Comparison of ENCODE assay signal across 21 cellular contexts in the genomic region with DNA sequence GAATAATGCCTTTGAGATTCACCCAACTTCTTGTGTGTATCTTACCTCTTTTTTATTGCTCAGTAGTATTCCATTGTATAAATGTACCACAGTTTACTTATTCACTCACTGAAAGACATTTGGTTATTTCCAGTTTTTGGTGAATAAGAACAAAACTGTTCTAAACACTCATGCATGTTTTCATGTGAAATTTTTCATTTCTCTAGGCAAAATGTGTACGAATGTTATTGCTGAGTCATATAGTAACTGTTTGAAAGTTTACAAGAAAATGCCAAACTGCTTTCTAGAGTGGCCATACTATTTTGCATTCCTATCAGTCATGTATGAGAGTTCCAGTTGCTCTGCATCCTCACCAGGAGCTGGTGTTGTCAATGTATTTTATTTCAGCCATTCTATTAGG.
"Had no signal": no experiment of that assay in that cellular context is flagged by ENCODE, and none has a peak within 500 bp of the region (broad histone marks: within the 10 kb centered on the region; RNA-seq: fewer than 3 reads in every experiment).

No MANE protein-coding gene starts in this region.

- DNase-seq: activated CD4-positive, alpha-beta memory T cell treated with anti-CD3 and anti-CD28 coated beads, Interleukin-2, amount 10 ng/mL, durations not matched to agents 7 days and 5 days; activated CD4-positive, alpha-beta T cell treated with anti-CD3 and anti-CD28 coated beads for 4 hours; activated naive CD4-positive, alpha-beta T cell treated with anti-CD3 and anti-CD28 coated beads, Interleukin-2, amount 10 ng/mL, durations not matched to agents 7 days and 5 days; activated naive CD8-positive, alpha-beta T cell treated with anti-CD3 and anti-CD28 coated beads, Interleukin-2, amount 50 U/mL, for 24 hours; anterior cingulate cortex; body of pancreas; foreskin keratinocyte; lower lobe of right lung; mesendoderm; mucosa of descending colon; nucleus accumbens; small intestine; stimulated activated CD4-positive, alpha-beta T cell treated with anti-CD3 and anti-CD28 coated beads, Interleukin-2, amount 100 ng/mL, for 24 hours; T1000; uterus had no signal

- H3K27ac ChIP-seq: body of pancreas, foreskin keratinocyte, lower lobe of right lung, uterus had no signal

- H3K9me3 Mint-ChIP-seq: activated naive CD4-positive, alpha-beta T cell treated with anti-CD3 and anti-CD28 coated beads, Interleukin-2, amount 10 ng/mL, durations not matched to agents 7 days and 5 days; activated naive CD8-positive, alpha-beta T cell treated with anti-CD3 and anti-CD28 coated beads, Interleukin-2, amount 50 U/mL, for 24 hours; stimulated activated memory B cell treated with anti-CD40 and anti-IgM and Interleukin-4, amounts not matched to agents 10 μg/mL and 1 μg/mL and 100 μg/mL, for 72 hours; T-helper 1 cell treated with Interleukin-12 subunit alpha and Interleukin-12 subunit beta and Interleukin-4 antibody, amounts not matched to agents 30 μg/mL and 1 μg/mL, for 36 hours had no signal

- H3K36me3 ChIP-seq: cardiac muscle cell, lower lobe of right lung, uterus had no signal

- H3K4me1 ChIP-seq: body of pancreas, foreskin keratinocyte, lower lobe of right lung, uterus had no signal

- H3K4me3 ChIP-seq: body of pancreas, cardiac muscle cell, lower lobe of right lung, mucosa of descending colon, uterus had no signal

- H3K27ac Mint-ChIP-seq: activated CD4-positive, alpha-beta memory T cell treated with anti-CD3 and anti-CD28 coated beads, Interleukin-2, amount 10 ng/mL, durations not matched to agents 7 days and 5 days; activated naive CD4-positive, alpha-beta T cell treated with anti-CD3 and anti-CD28 coated beads, Interleukin-2, amount 10 ng/mL, durations not matched to agents 7 days and 5 days; activated naive CD8-positive, alpha-beta T cell treated with anti-CD3 and anti-CD28 coated beads, Interleukin-2, amount 50 U/mL, for 24 hours; stimulated activated memory B cell treated with anti-CD40 and anti-IgM and Interleukin-4, amounts not matched to agents 10 μg/mL and 1 μg/mL and 100 μg/mL, for 72 hours; T-helper 1 cell treated with Interleukin-12 subunit alpha and Interleukin-12 subunit beta and Interleukin-4 antibody, amounts not matched to agents 30 μg/mL and 1 μg/mL, for 36 hours; WTC11 had no signal

- H3K36me3 Mint-ChIP-seq: WTC11 had no signal

- H3K27me3 ChIP-seq: body of pancreas, cardiac muscle cell, uterus had no signal

- H3K27me3 Mint-ChIP-seq: activated CD4-positive, alpha-beta memory T cell treated with anti-CD3 and anti-CD28 coated beads, Interleukin-2, amount 10 ng/mL, durations not matched to agents 7 days and 5 days; stimulated activated memory B cell treated with anti-CD40 and anti-IgM and Interleukin-4, amounts not matched to agents 10 μg/mL and 1 μg/mL and 100 μg/mL, for 72 hours had no signal

- H3K9me3 ChIP-seq: body of pancreas, lower lobe of right lung, mucosa of descending colon, uterus had no signal

- ATAC-seq: activated naive CD8-positive, alpha-beta T cell treated with anti-CD3 and anti-CD28 coated beads, Interleukin-2, amount 50 U/mL, for 24 hours; body of pancreas; foreskin keratinocyte; left lobe of liver; lower lobe of right lung; mucosa of descending colon; sciatic nerve; stimulated activated memory B cell treated with anti-CD40 and anti-IgM and Interleukin-4, amounts not matched to agents 10 μg/mL and 1 μg/mL and 100 μg/mL, for 72 hours; WTC11 had no signal

- H3K4me3 Mint-ChIP-seq: activated CD4-positive, alpha-beta memory T cell treated with anti-CD3 and anti-CD28 coated beads, Interleukin-2, amount 10 ng/mL, durations not matched to agents 7 days and 5 days; activated naive CD4-positive, alpha-beta T cell treated with anti-CD3 and anti-CD28 coated beads, Interleukin-2, amount 10 ng/mL, durations not matched to agents 7 days and 5 days; activated naive CD8-positive, alpha-beta T cell treated with anti-CD3 and anti-CD28 coated beads, Interleukin-2, amount 50 U/mL, for 24 hours; stimulated activated memory B cell treated with anti-CD40 and anti-IgM and Interleukin-4, amounts not matched to agents 10 μg/mL and 1 μg/mL and 100 μg/mL, for 72 hours; T-helper 1 cell treated with Interleukin-12 subunit alpha and Interleukin-12 subunit beta and Interleukin-4 antibody, amounts not matched to agents 30 μg/mL and 1 μg/mL, for 36 hours; WTC11 had no signal

- H3K4me1 Mint-ChIP-seq: activated naive CD8-positive, alpha-beta T cell treated with anti-CD3 and anti-CD28 coated beads, Interleukin-2, amount 50 U/mL, for 24 hours; stimulated activated memory B cell treated with anti-CD40 and anti-IgM and Interleukin-4, amounts not matched to agents 10 μg/mL and 1 μg/mL and 100 μg/mL, for 72 hours; WTC11 had no signal
